In the genomic region with DNA sequence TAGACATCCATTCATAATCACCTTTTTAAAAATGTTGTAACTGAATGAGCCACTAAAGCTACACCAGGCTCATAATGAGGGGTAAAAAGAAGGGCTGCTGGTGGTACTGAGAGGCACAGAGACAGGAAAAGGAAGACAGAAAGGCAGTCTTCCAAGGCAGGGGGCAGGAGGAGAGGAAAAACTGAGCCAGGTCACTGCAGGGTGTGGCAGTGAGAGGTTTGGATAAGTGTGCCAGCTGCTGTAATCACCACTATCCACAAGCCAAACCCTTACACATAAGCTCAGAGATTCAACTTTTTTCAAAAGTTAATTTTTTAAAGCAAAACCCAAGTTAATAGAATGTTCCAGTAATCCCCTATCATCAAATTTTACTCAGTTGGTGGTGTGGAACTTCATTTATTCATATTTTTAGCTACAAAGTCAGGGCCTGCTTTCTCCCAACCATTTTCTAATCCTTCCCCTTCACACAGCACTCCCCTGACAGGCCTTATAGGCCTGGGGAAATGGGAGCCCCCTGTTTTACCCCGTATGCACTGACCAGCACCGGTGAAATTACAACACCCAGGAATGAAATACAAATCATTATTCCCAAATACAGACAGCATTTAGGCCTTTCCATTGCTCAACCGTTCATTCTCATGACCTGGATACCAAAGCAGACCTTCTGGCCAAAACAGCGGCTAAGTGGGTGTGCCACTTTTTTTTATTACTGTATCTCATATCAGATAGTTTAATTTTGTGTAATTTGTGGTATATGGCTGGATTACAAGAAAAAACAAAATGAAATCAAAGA, we compare ENCODE assay signal across 16 cellular contexts.
A peak's percentile ranks its signal among the peaks of the same experiment; 100 is the strongest.
DNase-seq lines count a peak whose midpoint lies in the region; ATAC-seq and TF ChIP-seq lines count a peak whose summit lies in the region.
"Had no signal": no experiment of that assay in that cellular context is flagged by ENCODE, and none has a peak within 500 bp of the region (broad histone marks: within the 10 kb centered on the region; RNA-seq: fewer than 3 reads in every experiment).

No MANE protein-coding gene starts in this region.

- no peak overlapping the region for H3K4me3 Mint-ChIP-seq in WTC11
- no peak overlapping the region for H3K4me3 Mint-ChIP-seq in activated naive CD4-positive, alpha-beta T cell treated with anti-CD3 and anti-CD28 coated beads for 36 hours
- H3K4me3 Mint-ChIP-seq: activated naive CD8-positive, alpha-beta T cell; memory B cell had no signal

- CTCF ChIA-PET in WTC11 (lab: Charles Lee) = interaction anchor here (5.9 kb wide), 1 partner anchor 23 kb away, joined by 32 read pairs; no protein-coding TSS in a partner anchor
- CTCF ChIA-PET in activated naive CD4-positive, alpha-beta T cell treated with anti-CD3 and anti-CD28 coated beads for 36 hours (lab: Charles Lee) = no interaction called here

- POLR2A ChIA-PET in WTC11 (lab: Charles Lee) = no interaction called here

- H3K36me3 ChIP-seq in gastroesophageal sphincter (no peaks in the 10 kb centered on the region), psoas muscle (ENCODE audit: insufficient read depth in 1 of 2, low read depth in 1 of 2) (no peaks in the 10 kb centered on the region), right lobe of liver (no peaks in the 10 kb centered on the region)
- H3K36me3 ChIP-seq: esophagus squamous epithelium, spleen had no signal

- H3K4me1 ChIP-seq in gastroesophageal sphincter = peaks cover 0 to 6% (median 0%) of the 10 kb centered on the region in 3 donors
- no peaks in the 10 kb centered on the region for H3K4me1 ChIP-seq in psoas muscle
- no peaks in the 10 kb centered on the region for H3K4me1 ChIP-seq in right lobe of liver
- H3K4me1 ChIP-seq: spleen had no signal

- DNase-seq in Daoy (ENCODE audit: low read depth) (peak; percentile 23), WTC11 (ENCODE audit: low spot score) (no peak), psoas muscle (no peak), right lobe of liver (no peak), C1 segment of cervical spinal cord (lab: John Stamatoyannopoulos, UW) (no peak)
- DNase-seq in activated naive CD4-positive, alpha-beta T cell treated with anti-CD3 and anti-CD28 coated beads for 36 hours = no peak
- DNase-seq: DMS79 treated with DMSO at 0.1 percent for 48 hours, esophagus squamous epithelium, MV-4-11, NCI-H2171 treated with DMSO at 0.1 percent for 48 hours, nucleus accumbens, spleen had no signal

- H3K36me3 Mint-ChIP-seq in WTC11 = no peaks in the 10 kb centered on the region
- no peaks in the 10 kb centered on the region for H3K36me3 Mint-ChIP-seq in activated naive CD4-positive, alpha-beta T cell treated with anti-CD3 and anti-CD28 coated beads for 36 hours (ENCODE audit: low read depth)
- H3K36me3 Mint-ChIP-seq: activated naive CD8-positive, alpha-beta T cell; memory B cell had no signal

- intact Hi-C loops in psoas muscle (cut with DNase I) = no loop called here
- intact Hi-C loops in right lobe of liver (cut with DNase I) = no loop called here
- intact Hi-C loops in activated naive CD4-positive, alpha-beta T cell treated with anti-CD3 and anti-CD28 coated beads for 36 hours (cut with micrococcal nuclease) = no loop called here

- no peak for TF ChIP-seq EP300 in gastroesophageal sphincter (IDR thresholded peaks at IDR 0.05)

- H3K27ac ChIP-seq in gastroesophageal sphincter (peak overlapping the region in 3 of 4 donors; percentile 48 to 57 (median 52)), psoas muscle (no peak overlapping the region), right lobe of liver (no peak overlapping the region)
- H3K27ac ChIP-seq: spleen had no signal

- TF ChIP-seq CTCF in WTC11 (IDR thresholded peaks at IDR 0.05) = no peak
- TF ChIP-seq CTCF in gastroesophageal sphincter (IDR thresholded peaks at IDR 0.05) = no peak
- TF ChIP-seq CTCF in psoas muscle (IDR thresholded peaks at IDR 0.05) = no peak
- no peak for TF ChIP-seq CTCF in right lobe of liver (IDR thresholded peaks at IDR 0.05)

- H3K27me3 ChIP-seq in gastroesophageal sphincter = no peaks in the 10 kb centered on the region
- no peaks in the 10 kb centered on the region for H3K27me3 ChIP-seq in psoas muscle (ENCODE audit: insufficient read depth in 3 of 3, low read length in 2 of 3)
- H3K27me3 ChIP-seq in right lobe of liver = no peaks in the 10 kb centered on the region
- H3K27me3 ChIP-seq: esophagus squamous epithelium, spleen had no signal

- WGBS in gastroesophageal sphincter (ENCODE audit: low coverage in 1 of 2), 2 donors = 66 to 100% methylated on average over 3 to 4 of the region's 4 CpGs
- WGBS in psoas muscle, 3 donors = 36 to 64% (median 47%) methylated on average over 4 of the region's 4 CpGs
- WGBS in right lobe of liver (ENCODE audit: insufficient coverage, low coverage, low lambda C conversion rate, missing lambda C conversion rate) = 81% methylated on average over 4 of the region's 4 CpGs

- no peaks in the 10 kb centered on the region for H3K9me3 Mint-ChIP-seq in WTC11
- H3K9me3 Mint-ChIP-seq in activated naive CD4-positive, alpha-beta T cell treated with anti-CD3 and anti-CD28 coated beads for 36 hours = no peaks in the 10 kb centered on the region
- H3K9me3 Mint-ChIP-seq: memory B cell had no signal

- H3K27ac Mint-ChIP-seq in WTC11 = 0 out of 2 replicates have a peak overlapping the region, but pooled peaks have one; percentile 22
- no peak overlapping the region for H3K27ac Mint-ChIP-seq in activated naive CD4-positive, alpha-beta T cell treated with anti-CD3 and anti-CD28 coated beads for 36 hours
- H3K27ac Mint-ChIP-seq: activated naive CD8-positive, alpha-beta T cell; memory B cell had no signal

- peaks cover 28% of the 10 kb centered on the region for H3K4me1 Mint-ChIP-seq in WTC11
- no peaks in the 10 kb centered on the region for H3K4me1 Mint-ChIP-seq in activated naive CD4-positive, alpha-beta T cell treated with anti-CD3 and anti-CD28 coated beads for 36 hours (ENCODE audit: low read depth)
- H3K4me1 Mint-ChIP-seq: memory B cell had no signal

- TF ChIP-seq POLR2A in gastroesophageal sphincter (IDR thresholded peaks at IDR 0.05) (no peak), right lobe of liver (IDR thresholded peaks at IDR 0.05) (no peak)

- H3K9me3 ChIP-seq in gastroesophageal sphincter (no peaks in the 10 kb centered on the region), psoas muscle (no peaks in the 10 kb centered on the region), right lobe of liver (no peaks in the 10 kb centered on the region)
- H3K9me3 ChIP-seq: esophagus squamous epithelium, spleen had no signal

- no peak for ATAC-seq in WTC11
- ATAC-seq in gastroesophageal sphincter = peak; percentile 87
- ATAC-seq in psoas muscle = peak in 3 of 4 donors; percentile 64 to 68 (median 66)
- no peak for ATAC-seq in right lobe of liver
- ATAC-seq in HG02623 (IDR thresholded peaks at IDR 0.05; ENCODE audit: unreplicated experiment) = no peak

- no peaks in the 10 kb centered on the region for H3K27me3 Mint-ChIP-seq in WTC11 (ENCODE audit: low read depth)
- H3K27me3 Mint-ChIP-seq in activated naive CD4-positive, alpha-beta T cell treated with anti-CD3 and anti-CD28 coated beads for 36 hours (ENCODE audit: low read depth) = peaks cover 10% of the 10 kb centered on the region
- H3K27me3 Mint-ChIP-seq: memory B cell had no signal

- H3K4me3 ChIP-seq in gastroesophageal sphincter (no peak overlapping the region), psoas muscle (no peak overlapping the region), right lobe of liver (no peak overlapping the region)
- H3K4me3 ChIP-seq: esophagus squamous epithelium, spleen had no signal

TF ChIP-seq in WTC11, 78 proteins besides CTCF, POLR2A, EP300 and RAD21:
- TF ChIP-seq PRRX2 (CRISPR knock-in tag; IDR thresholded peaks at IDR 0.05) (no peak), MXD4 (CRISPR knock-in tag; IDR thresholded peaks at IDR 0.05; ENCODE audit: borderline replicate concordance) (no peak)

Comparison
In these comparisons a context has a peak if more than half of its experiments do, and no peak if none do; other contexts are left out.
1. ATAC-seq: peak in gastroesophageal sphincter (single experiment) and psoas muscle (3 of 4); none in WTC11 (single experiment), right lobe of liver (0 of 4) and HG02623 (single experiment).
2. H3K27ac ChIP-seq: peak in gastroesophageal sphincter (3 of 4); none in psoas muscle (single experiment) and right lobe of liver (0 of 3).